Comparison of ENCODE assay signal across 8 cellular contexts in genomic region chr1:37946703-37947360, GRCh38. TPM values are rescaled to one million over a fixed set of nuclear protein-coding genes. Genes with fewer than 3 reads are reported as not detected.
DNase-seq lines count a peak whose midpoint lies in the region; ATAC-seq and TF ChIP-seq lines count a peak whose summit lies in the region.

TSS of gene INPP5B (minus strand) at chr1:37947053. CDS start at chr1:37946308, 745 bp downstream.

- H3K27me3 ChIP-seq in smooth muscle cell (ENCODE audit: low read depth) = no peaks in the 10 kb centered on the region

- peaks cover 2% of the 10 kb centered on the region for H3F3A ChIP-seq in smooth muscle cell (ENCODE audit: low read depth)

- no peak for TF ChIP-seq CTCF in WI38 (IDR thresholded peaks at IDR 0.05; ENCODE audit: low read depth, low read length)
- no peak for TF ChIP-seq CTCF in cardiac fibroblast (IDR thresholded peaks at IDR 0.05; ENCODE audit: low read depth, low read length)
- TF ChIP-seq CTCF in smooth muscle cell (IDR thresholded peaks at IDR 0.05; ENCODE audit: borderline replicate concordance, insufficient read depth, poor library complexity, severe bottlenecking) = no peak

- H3K27ac ChIP-seq in smooth muscle cell (ENCODE audit: low read depth) = peak within 1 kb of the TSS; percentile 91

- peak within 1 kb of the TSS; percentile 93 for H3K9ac ChIP-seq in smooth muscle cell (ENCODE audit: low read depth)

- H3K4me3 ChIP-seq in WI38 (ENCODE audit: low read depth, low read length) = peak within 1 kb of the TSS; percentile 64
- H3K4me3 ChIP-seq in cardiac fibroblast (replicated peaks in 1 of 2; ENCODE audit: low read depth in 2 of 2, low read length in 2 of 2) = peak within 1 kb of the TSS; percentile 72 to 91
- peak within 1 kb of the TSS; percentile 76 for H3K4me3 ChIP-seq in smooth muscle cell

- no peaks in the 10 kb centered on the region for H4K20me1 ChIP-seq in smooth muscle cell (ENCODE audit: low read depth)

- under 1% methylated on average over 11 of the region's 11 CpGs for WGBS in smooth muscle cell (ENCODE audit: low lambda C conversion rate)

- peaks cover 3% of the 10 kb centered on the region for H3K4me1 ChIP-seq in smooth muscle cell (ENCODE audit: low read depth)

- H3K36me3 ChIP-seq in smooth muscle cell (ENCODE audit: low read depth) = no peaks in the 10 kb centered on the region

- peak within 1 kb of the TSS; percentile 98 for H3K4me2 ChIP-seq in smooth muscle cell

- in situ Hi-C loops in KBM-7 (cut with MboI; ENCODE audit: low pct_unique_long_range_greater_than_20kb, low sequenced_read_pairs) = no loop called here

- DNase-seq in COLO829 (ENCODE audit: low spot score) (peak; percentile 89), KBM-7 (peak; percentile 83), cardiac fibroblast (ENCODE audit: low read depth in 2 of 2) (peak; percentile 90 to 94), inferior parietal cortex (ENCODE audit: extremely low spot score) (peak; percentile 92), smooth muscle cell (lab: John Stamatoyannopoulos, UW; ENCODE audit: unreplicated experiment) (peak; percentile 30), NCI-H345 (lab: John Stamatoyannopoulos, UW) (no peak)

- peak; percentile 92 for ATAC-seq in GM21390 (IDR thresholded peaks at IDR 0.05; ENCODE audit: unreplicated experiment)

- H3K9me3 ChIP-seq in smooth muscle cell (replicated peaks; ENCODE audit: low read depth) = no peaks in the 10 kb centered on the region

- H3K79me2 ChIP-seq in smooth muscle cell (ENCODE audit: low read depth) = no peaks in the 10 kb centered on the region

- peak within 1 kb of the TSS; percentile 78 for H2AFZ ChIP-seq in smooth muscle cell (ENCODE audit: low read depth)

RNA-seq across cellular contexts. Expression of gene INPP5B, which starts in this region (rescaled TPM):
- total RNA-seq in smooth muscle cell = 11.0 and 12.0 TPM in 2 replicates
- polyA plus RNA-seq in smooth muscle cell = 5.8 and 6.7 TPM in 2 replicates
